ENCODE assay signal across 13 cellular contexts in the genomic region with DNA sequence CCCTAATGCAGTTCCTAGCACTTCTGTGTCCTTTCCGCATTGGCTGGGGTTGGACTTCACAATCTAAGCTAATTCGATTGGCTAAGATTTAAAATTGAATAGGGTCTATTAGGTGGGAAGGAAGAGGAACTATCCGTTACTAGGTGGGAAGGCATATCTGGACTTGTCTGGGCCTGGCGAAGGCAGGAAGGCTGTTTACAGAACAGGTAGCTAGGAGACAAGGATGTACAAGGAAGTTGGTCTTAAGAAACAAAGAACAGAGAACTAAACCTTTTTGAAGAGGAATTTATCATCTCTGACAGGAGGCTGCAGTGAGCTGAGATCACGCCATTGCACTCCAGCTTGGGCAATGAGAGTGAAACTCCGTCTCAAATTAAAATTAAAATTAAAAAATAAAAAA. TPM values are rescaled to one million over a fixed set of nuclear protein-coding genes. Genes with fewer than 3 reads are reported as not detected.
DNase-seq lines count a peak whose midpoint lies in the region; ATAC-seq and TF ChIP-seq lines count a peak whose summit lies in the region.
"Had no signal": no experiment of that assay in that cellular context is flagged by ENCODE, and none has a peak within 500 bp of the region (broad histone marks: within the 10 kb centered on the region; RNA-seq: fewer than 3 reads in every experiment).

No MANE protein-coding gene starts in this region.

- peak overlapping the region; percentile 70 for H2BK120ac ChIP-seq in trophoblast cell (ENCODE audit: insufficient read depth, low read length, poor library complexity)

- H4K8ac ChIP-seq in trophoblast cell (ENCODE audit: low read depth, low read length), result no peak overlapping the region

- peak overlapping the region; percentile 18 for H2BK12ac ChIP-seq in trophoblast cell (ENCODE audit: low read length)

- no peak overlapping the region for H3K14ac ChIP-seq in trophoblast cell (ENCODE audit: low read length)

- H3K79me1 ChIP-seq in trophoblast cell (ENCODE audit: low read length), result peaks cover 11% of the 10 kb centered on the region

- dilution Hi-C loops in mammary epithelial cell (cut with HindIII; ENCODE audit: low sequenced_read_pairs), result no loop called here

- DNase-seq in RWPE2 (ENCODE audit: low spot score) (no peak), mammary epithelial cell (peak; percentile 75), trophoblast cell (no peak), anterior cingulate cortex (lab: John Stamatoyannopoulos, UW) (no peak), uterus (no peak)
- DNase-seq in activated CD8-positive, alpha-beta memory T cell treated with anti-CD3 and anti-CD28 coated beads, Interleukin-2, amount 50 U/mL, for 48 hours, result no peak
- DNase-seq: BE2C; CD4-positive, alpha-beta memory T cell; DMS79; GOT3; H9 had no signal

- no peak overlapping the region for H4K91ac ChIP-seq in trophoblast cell (ENCODE audit: low read depth, low read length)

- no peak overlapping the region for H3K23ac ChIP-seq in trophoblast cell (ENCODE audit: low read length)

- in situ Hi-C loops in mammary epithelial cell (cut with MboI; ENCODE audit: low sequenced_read_pairs in 2 of 2), result no loop called here

- H3K9ac ChIP-seq in mammary epithelial cell (ENCODE audit: insufficient read depth, low read length), result no peak overlapping the region
- H3K9ac ChIP-seq in trophoblast cell (ENCODE audit: low read length), result no peak overlapping the region

- no peaks in the 10 kb centered on the region for H3K27me3 ChIP-seq in RWPE2 (ENCODE audit: insufficient read depth, poor library complexity, severe bottlenecking)
- H3K27me3 ChIP-seq in mammary epithelial cell (ENCODE audit: insufficient read depth, low read length), result no peaks in the 10 kb centered on the region
- no peaks in the 10 kb centered on the region for H3K27me3 ChIP-seq in trophoblast cell (ENCODE audit: insufficient read depth, low read length)
- no peaks in the 10 kb centered on the region for H3K27me3 ChIP-seq in uterus
- H3K27me3 ChIP-seq: BE2C had no signal

- H3K27ac ChIP-seq in RWPE2 (ENCODE audit: poor library complexity, severe bottlenecking), result peak overlapping the region; percentile 18
- no peak overlapping the region for H3K27ac ChIP-seq in mammary epithelial cell (ENCODE audit: insufficient read depth, low read depth, low read length)
- no peak overlapping the region for H3K27ac ChIP-seq in trophoblast cell (ENCODE audit: low read depth, low read length)
- no peak overlapping the region for H3K27ac ChIP-seq in uterus
- H3K27ac ChIP-seq: C4-2B had no signal

- CTCF ChIA-PET in mammary epithelial cell (lab: Charles Lee; ENCODE audit: low non-redundant PET), result no interaction called here

- H4K12ac ChIP-seq in trophoblast cell (ENCODE audit: low read depth, low read length), result no peak overlapping the region

- no peaks in the 10 kb centered on the region for H4K20me1 ChIP-seq in mammary epithelial cell (ENCODE audit: insufficient read depth, low read length)

- H2AFZ ChIP-seq in mammary epithelial cell (ENCODE audit: low read depth, low read length) (no peak overlapping the region), trophoblast cell (ENCODE audit: insufficient read depth, low read length, poor library complexity) (no peak overlapping the region)

- intact Hi-C loops in mammary epithelial cell (cut with micrococcal nuclease), result no loop called here
- intact Hi-C loops in uterus (cut with DNase I; ENCODE audit: low total_unique reads), result no loop called here

- H3K36me3 ChIP-seq in RWPE2 (ENCODE audit: low read depth) (peaks cover 37% of the 10 kb centered on the region), mammary epithelial cell (ENCODE audit: insufficient read depth, low read length) (no peaks in the 10 kb centered on the region), trophoblast cell (ENCODE audit: control insufficient read depth in 1 of 2, insufficient read depth in 2 of 2, low read length in 2 of 2) (no peaks in the 10 kb centered on the region), uterus (no peaks in the 10 kb centered on the region)
- H3K36me3 ChIP-seq: BE2C had no signal

- H2AK5ac ChIP-seq in trophoblast cell (ENCODE audit: low read length), result no peak overlapping the region

- no TSS peak for BruUV-seq in mammary epithelial cell (replicated peaks; lab: Mats Ljungman, UMichigan)

- TF ChIP-seq POLR2A in uterus (IDR thresholded peaks at IDR 0.05), result no peak

- no peak overlapping the region for H3K4ac ChIP-seq in trophoblast cell (ENCODE audit: low read depth, low read length)

- H2BK5ac ChIP-seq in trophoblast cell (ENCODE audit: low read depth, low read length, poor library complexity), result peak overlapping the region; percentile 26

- peaks cover 10% of the 10 kb centered on the region for H3K4me1 ChIP-seq in RWPE2 (ENCODE audit: insufficient read depth, poor library complexity, severe bottlenecking)
- no peaks in the 10 kb centered on the region for H3K4me1 ChIP-seq in mammary epithelial cell (ENCODE audit: insufficient read depth, low read length)
- H3K4me1 ChIP-seq in trophoblast cell (ENCODE audit: control insufficient read depth in 1 of 2, insufficient read depth in 2 of 2, low read length in 2 of 2), result peaks cover 3% of the 10 kb centered on the region in 2 experiments
- H3K4me1 ChIP-seq in uterus, result no peaks in the 10 kb centered on the region
- H3K4me1 ChIP-seq: BE2C had no signal

- ATAC-seq in RWPE2 (ENCODE audit: low read depth) (peak; percentile 65; the same call in 2 of the 3 replicates), esophagus mucosa (peak; percentile 79)

- H3K18ac ChIP-seq in trophoblast cell (ENCODE audit: low read length), result no peak overlapping the region

- TF ChIP-seq CTCF in RWPE2 (IDR thresholded peaks at IDR 0.05; ENCODE audit: poor library complexity, severe bottlenecking) (no peak), mammary epithelial cell (conservative IDR thresholded peaks at IDR 0.05 in 1 of 2, IDR thresholded peaks at IDR 0.05 in 1 of 2; ENCODE audit: extremely low read depth in 1 of 2, insufficient read depth in 1 of 2, low read depth in 1 of 2, low read length in 2 of 2) (no peak), uterus (IDR thresholded peaks at IDR 0.05) (no peak)

- 64% methylated on average over 6 of the region's 6 CpGs for WGBS in mammary epithelial cell (ENCODE audit: low coverage, missing lambda C conversion rate)
- WGBS in trophoblast cell (ENCODE audit: extremely low coverage, insufficient coverage, insufficient read length), result no CpG with 5 or more reads among the region's 6 CpGs

- no peak overlapping the region for H3K4me3 ChIP-seq in RWPE2 (ENCODE audit: severe bottlenecking)
- H3K4me3 ChIP-seq in mammary epithelial cell (replicated peaks in 1 of 3; ENCODE audit: insufficient read depth in 1 of 3, low read depth in 2 of 3, low read length in 3 of 3), result no peak overlapping the region
- H3K4me3 ChIP-seq in trophoblast cell (ENCODE audit: low read depth, low read length), result no peak overlapping the region
- H3K4me3 ChIP-seq in uterus, result no peak overlapping the region

- H3K9me3 ChIP-seq in RWPE2 (ENCODE audit: severe bottlenecking), result peaks cover 3% of the 10 kb centered on the region
- peaks cover 14% of the 10 kb centered on the region for H3K9me3 ChIP-seq in mammary epithelial cell (replicated peaks; ENCODE audit: insufficient read depth, low read length)
- H3K9me3 ChIP-seq in trophoblast cell (ENCODE audit: insufficient read depth, low read depth, low read length), result no peaks in the 10 kb centered on the region
- no peaks in the 10 kb centered on the region for H3K9me3 ChIP-seq in uterus
- H3K9me3 ChIP-seq: BE2C had no signal

- H3K4me2 ChIP-seq in mammary epithelial cell (ENCODE audit: insufficient read depth, low read depth, low read length), result no peak overlapping the region
- no peak overlapping the region for H3K4me2 ChIP-seq in trophoblast cell (ENCODE audit: low read length)

- H3K79me2 ChIP-seq in mammary epithelial cell (ENCODE audit: insufficient read depth, low read length) (no peaks in the 10 kb centered on the region), trophoblast cell (ENCODE audit: control insufficient read depth, insufficient read depth, low read length, poor library complexity) (no peaks in the 10 kb centered on the region)

RNA-seq across cellular contexts. Expression of gene ATG7, which starts 17.3 kb away (rescaled TPM):
- total RNA-seq in mammary epithelial cell (10 to 100 TPM; 35.3 to 51.2 TPM), esophagus mucosa (30.0 TPM), uterus (100 to 1,000 TPM in 2 of 4 donors, 10 to 100 TPM in 2; 54.8 to 126 (median 100) TPM)
- polyA plus RNA-seq in mammary epithelial cell, result 29.2 TPM
- 22.0 TPM for polyA minus RNA-seq in mammary epithelial cell
- 23.3 and 24.0 TPM in 2 replicates for polyA plus RNA-seq in trophoblast cell (2013)
